ENCODE assay signal across 1 cellular context in genomic region chr9:137556069-137556838, GRCh38.
A peak's percentile ranks its signal among the peaks of the same experiment; 100 is the strongest.
TF ChIP-seq lines count a peak whose summit lies in the region.

No MANE protein-coding gene starts in this region.

TF ChIP-seq in HEK293, 187 proteins besides CTCF, POLR2A, EP300 and RAD21 (continued from another document):
- TF ChIP-seq ZSCAN5A (tag by site-specific recombination; IDR thresholded peaks at IDR 0.05): no peak
- peak; percentile 92 for TF ChIP-seq ZNF600 (tag by site-specific recombination; IDR thresholded peaks at IDR 0.05)
- TF ChIP-seq KLF17 (tag by site-specific recombination; IDR thresholded peaks at IDR 0.05): no peak
- no peak for TF ChIP-seq PRDM6 (tag by site-specific recombination; IDR thresholded peaks at IDR 0.05)
- TF ChIP-seq ZNF530 (tag by site-specific recombination; IDR thresholded peaks at IDR 0.05; ENCODE audit: low read depth): no peak
- peak; percentile 82 for TF ChIP-seq FEZF1 (tag by site-specific recombination; IDR thresholded peaks at IDR 0.05)
- no peak for TF ChIP-seq ZNF280D (tag by site-specific recombination; IDR thresholded peaks at IDR 0.05)
TF ChIP-seq in HEK293: peak in this region for 2.
